14 cellular contexts compared by ENCODE assay signal in the genomic region with DNA sequence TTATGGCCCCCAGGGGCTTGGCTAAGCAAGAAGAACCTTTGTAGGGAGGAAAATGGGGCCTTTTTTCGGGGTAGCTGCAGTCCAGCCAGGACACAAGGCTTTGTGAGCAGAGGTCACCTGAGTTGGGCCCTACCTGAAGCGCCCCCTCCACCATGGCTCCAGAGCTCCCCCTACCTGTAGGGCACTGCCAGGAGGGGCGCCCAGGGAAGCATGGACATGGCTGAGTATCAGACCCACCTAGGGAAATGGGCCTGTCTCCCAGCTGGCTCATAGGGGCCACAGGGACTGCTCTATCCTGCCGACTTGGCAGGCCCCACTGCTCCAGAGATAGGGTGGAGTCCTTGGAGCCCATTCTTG. TPM values are rescaled to one million over a fixed set of nuclear protein-coding genes. Genes with fewer than 3 reads are reported as not detected.
A peak's percentile ranks its signal among the peaks of the same experiment; 100 is the strongest.
DNase-seq lines count a peak whose midpoint lies in the region; ATAC-seq, FAIRE-seq and TF ChIP-seq lines count a peak whose summit lies in the region.
"Had no signal": no experiment of that assay in that cellular context is flagged by ENCODE, and none has a peak within 500 bp of the region (broad histone marks: within the 10 kb centered on the region; RNA-seq: fewer than 3 reads in every experiment).

No MANE protein-coding gene starts in this region.

- CTCF ChIA-PET in activated CD8-positive, alpha-beta T cell treated with anti-CD3 and anti-CD28 coated beads for 36 hours (lab: Charles Lee) = interaction anchor here (0.9 to 1.8 kb wide), 5 partner anchors 21 to 186 kb away, joined by 3 to 6 read pairs (median 3); no protein-coding TSS in a partner anchor

- no peak for FAIRE-seq in GM19239 (lab: Jason Lieb, UNC)
- FAIRE-seq: TTC549 had no signal

- H3K9me3 ChIP-seq in mucosa of rectum (ENCODE audit: control insufficient read depth in 2 of 2, low read length in 2 of 2) = no peaks in the 10 kb centered on the region
- H3K9me3 ChIP-seq: heart left ventricle had no signal

- intact Hi-C loops in CD14-positive monocyte (cut with micrococcal nuclease) = no loop called here
- intact Hi-C loops in activated CD8-positive, alpha-beta T cell treated with anti-CD3 and anti-CD28 coated beads for 36 hours (cut with micrococcal nuclease) = no loop called here

- peak overlapping the region; percentile 75 to 84 for H3K27ac ChIP-seq in mucosa of rectum (ENCODE audit: low read depth in 2 of 2, low read length in 2 of 2)
- H3K27ac ChIP-seq: heart left ventricle had no signal

- POLR2A ChIA-PET in activated CD8-positive, alpha-beta T cell treated with anti-CD3 and anti-CD28 coated beads for 36 hours (lab: Charles Lee) = interaction anchor here (0.7 kb wide), 1 partner anchor 40 kb away, joined by 4 read pairs; no protein-coding TSS in a partner anchor

- H3K4me3 ChIP-seq in H7 (ENCODE audit: insufficient read depth, low read depth, low read length) = no peak overlapping the region
- H3K4me3 ChIP-seq in mucosa of rectum (ENCODE audit: low read length in 2 of 2) = no peak overlapping the region
- H3K4me3 ChIP-seq: heart left ventricle had no signal

- peaks cover 10 to 22% (median 15%) of the 10 kb centered on the region in 7 donors for H3K9me3 Mint-ChIP-seq in CD14-positive monocyte
- H3K9me3 Mint-ChIP-seq in activated CD8-positive, alpha-beta T cell treated with anti-CD3 and anti-CD28 coated beads for 36 hours = no peaks in the 10 kb centered on the region

- no peak overlapping the region for H3K27ac Mint-ChIP-seq in CD14-positive monocyte
- no peak overlapping the region for H3K27ac Mint-ChIP-seq in activated CD8-positive, alpha-beta T cell treated with anti-CD3 and anti-CD28 coated beads for 36 hours

- H3K27me3 ChIP-seq in H7 (ENCODE audit: control insufficient read depth, insufficient read depth, low read length) = no peaks in the 10 kb centered on the region
- no peaks in the 10 kb centered on the region for H3K27me3 ChIP-seq in mucosa of rectum (ENCODE audit: control insufficient read depth in 2 of 2, insufficient read depth in 2 of 2, low read length in 2 of 2)

- peak overlapping the region in 1 of 2 donors; percentile 52 for H3K9ac ChIP-seq in mucosa of rectum (ENCODE audit: low read depth in 1 of 2, low read length in 2 of 2)

- DNase-seq in CD14-positive monocyte (ENCODE audit: low spot score) (no peak), H7 (peak; percentile 54), superior temporal gyrus (ENCODE audit: extremely low spot score) (no peak), cerebellar nuclear complex (lab: John Stamatoyannopoulos, UW) (no peak), DMS79 (lab: John Stamatoyannopoulos, UW) (no peak), GM19239 (ENCODE audit: insufficient read length, low spot score) (no peak)
- peak; percentile 30 for DNase-seq in activated CD8-positive, alpha-beta T cell treated with anti-CD3 and anti-CD28 coated beads for 36 hours
- DNase-seq: cortex of kidney; midbrain; NCI-H1105 treated with DMSO at 0.1 percent for 48 hours; NK-92 treated with Interleukin-12 subunit alpha and Interleukin-12 subunit beta, amount 100 ng/mL, for 24 hours had no signal

- peak; percentile 45 for ATAC-seq in activated CD8-positive, alpha-beta T cell treated with anti-CD3 and anti-CD28 coated beads for 36 hours

- H3K4me3 Mint-ChIP-seq in CD14-positive monocyte = no peak overlapping the region
- H3K4me3 Mint-ChIP-seq in activated CD8-positive, alpha-beta T cell treated with anti-CD3 and anti-CD28 coated beads for 36 hours = no peak overlapping the region

- peaks cover 3 to 6% of the 10 kb centered on the region in 2 donors for H3K36me3 Mint-ChIP-seq in CD14-positive monocyte
- H3K36me3 Mint-ChIP-seq in activated CD8-positive, alpha-beta T cell treated with anti-CD3 and anti-CD28 coated beads for 36 hours (ENCODE audit: low read depth) = no peaks in the 10 kb centered on the region

- H3K27me3 Mint-ChIP-seq in CD14-positive monocyte (ENCODE audit: low read depth in 3 of 3) = peaks cover 0 to 9% (median 5%) of the 10 kb centered on the region in 3 donors
- H3K27me3 Mint-ChIP-seq in activated CD8-positive, alpha-beta T cell treated with anti-CD3 and anti-CD28 coated beads for 36 hours = peaks cover 17% of the 10 kb centered on the region

- peaks cover 17% of the 10 kb centered on the region for H3K4me1 Mint-ChIP-seq in CD14-positive monocyte
- H3K4me1 Mint-ChIP-seq in activated CD8-positive, alpha-beta T cell treated with anti-CD3 and anti-CD28 coated beads for 36 hours (ENCODE audit: low read depth) = no peaks in the 10 kb centered on the region

- peaks cover 12 to 24% of the 10 kb centered on the region in 2 donors for H3K4me1 ChIP-seq in mucosa of rectum (ENCODE audit: control insufficient read depth in 2 of 2, insufficient read depth in 2 of 2, low read length in 2 of 2)
- H3K4me1 ChIP-seq: heart left ventricle had no signal

- TF ChIP-seq CTCF in CD14-positive monocyte (IDR thresholded peaks at IDR 0.05) = peak; percentile 7
- peak; percentile 47 for TF ChIP-seq CTCF in activated CD8-positive, alpha-beta T cell treated with anti-CD3 and anti-CD28 coated beads for 36 hours (IDR thresholded peaks at IDR 0.05)

- H3K36me3 ChIP-seq in H7 (replicated peaks; ENCODE audit: control insufficient read depth, insufficient read depth, low read length) (no peaks in the 10 kb centered on the region), mucosa of rectum (ENCODE audit: control insufficient read depth in 2 of 2, insufficient read depth in 2 of 2, low read length in 2 of 2) (no peaks in the 10 kb centered on the region)
- H3K36me3 ChIP-seq: heart left ventricle had no signal

RNA-seq across cellular contexts. Expression of a gene that starts 9.0 kb away (rescaled TPM):
- polyA plus RNA-seq in CD14-positive monocyte = 10 to 100 TPM; 17.9 to 47.5 TPM
- total RNA-seq in H7 (2014; rRNA removed; shearing (Covaris generic)) = 3.2 and 4.8 TPM in 2 replicates
- under 1 TPM; 0.34 to 0.45 TPM for total RNA-seq in activated CD8-positive, alpha-beta T cell treated with anti-CD3 and anti-CD28 coated beads for 36 hours

Comparison
In these comparisons a context has a peak if more than half of its experiments do, and no peak if none do; other contexts are left out.
1. DNase-seq: peak in H7 (single experiment) and activated CD8-positive, alpha-beta T cell treated with anti-CD3 and anti-CD28 coated beads for 36 hours (single experiment); none in CD14-positive monocyte (single experiment), superior temporal gyrus (single experiment), cerebellar nuclear complex (0 of 2), DMS79 (single experiment) and GM19239 (single experiment).